In genomic region chr14:100453930-100454329, GRCh38 we compare ENCODE assay signal across 34 cellular contexts.
"Had no signal": no experiment of that assay in that cellular context is flagged by ENCODE, and none has a peak within 500 bp of the region (broad histone marks: within the 10 kb centered on the region; RNA-seq: fewer than 3 reads in every experiment).

No MANE protein-coding gene starts in this region.

- H3K4me3 ChIP-seq: adrenal gland, body of pancreas, breast epithelium, Peyer's patch, SJSA1 had no signal

- H3K36me3 Mint-ChIP-seq: activated naive CD4-positive, alpha-beta T cell treated with anti-CD3 and anti-CD28 coated beads, Interleukin-2, amount 50 U/mL, for 72 hours had no signal

- H3K36me3 ChIP-seq: adrenal gland, breast epithelium, Peyer's patch, SJSA1 had no signal

- H3K27ac Mint-ChIP-seq: activated CD4-positive, alpha-beta T cell treated with anti-CD3 and anti-CD28 coated beads, Interleukin-2, amount 10 ng/mL, durations not matched to agents 24 days and 14 days; activated CD8-positive, alpha-beta T cell treated with anti-CD3 and anti-CD28 coated beads, Interleukin-2, amount 10 ng/mL, durations not matched to agents 7 days and 5 days; activated naive CD4-positive, alpha-beta T cell treated with anti-CD3 and anti-CD28 coated beads for 36 hours; activated naive CD4-positive, alpha-beta T cell treated with anti-CD3 and anti-CD28 coated beads, Interleukin-2, amount 50 U/mL, for 72 hours; activated T-cell treated with anti-CD3 and anti-CD28 coated beads, Interleukin-2, amount 50 U/mL, for 24 hours; T-helper 1 cell treated with Interleukin-12 subunit alpha and Interleukin-12 subunit beta and Interleukin-4 antibody, amounts not matched to agents 30 μg/mL and 1 μg/mL, for 36 hours; T-helper 2 cell treated with Interferon-gamma antibody and Interleukin-4, amounts not matched to agents 5 μg/mL and 100 μg/mL, for 36 hours had no signal

- H3K4me1 ChIP-seq: adrenal gland, breast epithelium, Peyer's patch, SJSA1 had no signal

- H3K4me1 Mint-ChIP-seq: activated CD4-positive, alpha-beta T cell treated with anti-CD3 and anti-CD28 coated beads, Interleukin-2, amount 10 ng/mL, durations not matched to agents 24 days and 14 days had no signal

- ATAC-seq: activated CD8-positive, alpha-beta T cell treated with anti-CD3 and anti-CD28 coated beads, Interleukin-2, amount 10 ng/mL, durations not matched to agents 7 days and 5 days; activated naive CD4-positive, alpha-beta T cell treated with anti-CD3 and anti-CD28 coated beads, Interleukin-2, amount 50 U/mL, for 72 hours; body of pancreas had no signal

- H3K27me3 Mint-ChIP-seq: activated T-cell treated with anti-CD3 and anti-CD28 coated beads, Interleukin-2, amount 50 U/mL, for 24 hours had no signal

- H3K9me3 ChIP-seq: adrenal gland, body of pancreas, breast epithelium, Peyer's patch, SJSA1, SK-N-SH had no signal

- H3K9me2 ChIP-seq: SK-N-SH had no signal

- H3K27ac ChIP-seq: adrenal gland, body of pancreas, breast epithelium, KMS-11, Peyer's patch, SJSA1 had no signal

- H3K4me3 Mint-ChIP-seq: activated CD4-positive, alpha-beta T cell treated with anti-CD3 and anti-CD28 coated beads, Interleukin-2, amount 10 ng/mL, durations not matched to agents 24 days and 14 days; activated CD8-positive, alpha-beta T cell treated with anti-CD3 and anti-CD28 coated beads, Interleukin-2, amount 10 ng/mL, durations not matched to agents 7 days and 5 days; activated naive CD4-positive, alpha-beta T cell treated with anti-CD3 and anti-CD28 coated beads for 36 hours; activated T-cell treated with anti-CD3 and anti-CD28 coated beads, Interleukin-2, amount 50 U/mL, for 24 hours; T-helper 1 cell treated with Interleukin-12 subunit alpha and Interleukin-12 subunit beta and Interleukin-4 antibody, amounts not matched to agents 30 μg/mL and 1 μg/mL, for 36 hours; T-helper 2 cell treated with Interferon-gamma antibody and Interleukin-4, amounts not matched to agents 5 μg/mL and 100 μg/mL, for 36 hours had no signal

- FAIRE-seq: astrocyte, TTC549 had no signal

- H3K9ac ChIP-seq: KMS-11, SK-N-SH had no signal

- DNase-seq: activated CD4-positive, alpha-beta T cell treated with anti-CD3 and anti-CD28 coated beads, Interleukin-2, amount 10 ng/mL, durations not matched to agents 24 days and 14 days; activated CD4-positive, alpha-beta T cell treated with anti-CD3 and anti-CD28 coated beads, Interleukin-2, amount 50 U/mL, for 4 hours; activated CD8-positive, alpha-beta T cell treated with anti-CD3 and anti-CD28 coated beads, Interleukin-2, amount 10 ng/mL, durations not matched to agents 7 days and 5 days; activated gamma-delta T cell treated with Interleukin-2 at 50 U/mL for 16 hours; activated naive CD4-positive, alpha-beta T cell treated with anti-CD3 and anti-CD28 coated beads for 36 hours; activated T-cell treated with anti-CD3 and anti-CD28 coated beads, Interleukin-2, amount 50 U/mL, for 24 hours; adrenal gland; body of pancreas; caudate nucleus; cerebellar nuclear complex; MM.1S; MV-4-11; NCI-H1092; NCI-H1436 treated with DMSO at 0.1 percent for 48 hours; NCI-H2029; NCI-H2107; NCI-H226; NCI-H510A; NCI-H526; NCI-H748 treated with DMSO at 0.1 percent for 48 hours; NK-92 treated with Interleukin-12 subunit alpha and Interleukin-12 subunit beta, amount 100 ng/mL, for 24 hours; PC-3; Peyer's patch; RPMI8226; SHP77 treated with DMSO at 0.1 percent for 48 hours; SK-N-SH had no signal

- H3K4me2 ChIP-seq: KMS-11, SK-N-SH had no signal

- H3K9me3 Mint-ChIP-seq: activated CD4-positive, alpha-beta T cell treated with anti-CD3 and anti-CD28 coated beads, Interleukin-2, amount 10 ng/mL, durations not matched to agents 24 days and 14 days; activated naive CD4-positive, alpha-beta T cell treated with anti-CD3 and anti-CD28 coated beads for 36 hours; activated naive CD4-positive, alpha-beta T cell treated with anti-CD3 and anti-CD28 coated beads, Interleukin-2, amount 50 U/mL, for 72 hours; activated T-cell treated with anti-CD3 and anti-CD28 coated beads, Interleukin-2, amount 50 U/mL, for 24 hours; T-helper 1 cell treated with Interleukin-12 subunit alpha and Interleukin-12 subunit beta and Interleukin-4 antibody, amounts not matched to agents 30 μg/mL and 1 μg/mL, for 36 hours; T-helper 2 cell treated with Interferon-gamma antibody and Interleukin-4, amounts not matched to agents 5 μg/mL and 100 μg/mL, for 36 hours had no signal

- H3K27me3 ChIP-seq: adrenal gland, body of pancreas, breast epithelium, Peyer's patch, SJSA1 had no signal
